In the genomic region with DNA sequence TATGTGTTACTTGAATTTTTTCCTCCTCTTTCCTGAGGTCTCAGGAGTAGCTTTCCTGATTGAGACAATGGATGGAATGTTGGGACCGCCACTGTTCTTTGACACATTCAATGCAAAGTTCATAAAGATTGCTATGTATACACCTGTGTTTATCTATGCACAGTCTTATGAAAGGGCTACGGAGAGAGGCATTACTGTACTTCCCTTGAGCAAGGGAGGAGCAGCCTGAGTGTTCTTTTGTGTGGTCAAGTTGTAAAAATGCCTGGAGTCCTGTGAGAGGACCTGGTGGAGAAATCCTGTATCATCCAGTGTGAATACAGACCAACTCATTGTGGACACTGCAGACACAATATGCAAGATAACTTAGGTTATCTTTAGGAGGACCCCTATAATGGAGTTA, we compare ENCODE assay signal across 8 cellular contexts. TPM values are rescaled to one million over a fixed set of nuclear protein-coding genes. Genes with fewer than 3 reads are reported as not detected.
DNase-seq lines count a peak whose midpoint lies in the region; ATAC-seq and TF ChIP-seq lines count a peak whose summit lies in the region.

No MANE protein-coding gene starts in this region.

- peak overlapping the region; percentile 89 for H3K4me3 ChIP-seq in epithelial cell of proximal tubule (ENCODE audit: low read depth, low read length)
- peak overlapping the region; percentile 87 for H3K4me3 ChIP-seq in parathyroid adenoma (ENCODE audit: low read depth, low read length)

- no peak for ATAC-seq in GM19351 (IDR thresholded peaks at IDR 0.05; ENCODE audit: unreplicated experiment)

- H3K27me3 ChIP-seq in parathyroid adenoma (ENCODE audit: control insufficient read depth, insufficient read depth, low read length): no peaks in the 10 kb centered on the region

- peak overlapping the region; percentile 60 for H3K4me2 ChIP-seq in parathyroid adenoma (ENCODE audit: low read length)

- H3K9ac ChIP-seq in parathyroid adenoma: no peak overlapping the region

- H3K36me3 ChIP-seq in parathyroid adenoma (ENCODE audit: control insufficient read depth, insufficient read depth, low read length): no peaks in the 10 kb centered on the region

- H2AFZ ChIP-seq in parathyroid adenoma: no peak overlapping the region

- DNase-seq in EL (peak; percentile 61), NCI-H69 (lab: John Stamatoyannopoulos, UW) (peak; percentile 86), epithelial cell of proximal tubule (ENCODE audit: low read depth) (no peak), SKM-1 (lab: John Stamatoyannopoulos, UW; ENCODE audit: unreplicated experiment) (no peak)
- no peak for DNase-seq in central memory CD4-positive, alpha-beta T cell
- no peak for DNase-seq in stimulated activated CD4-positive, alpha-beta T cell treated with anti-CD3 and anti-CD28 coated beads, Interleukin-2, amount 100 ng/mL, for 48 hours

- peaks cover 34% of the 10 kb centered on the region for H3K79me2 ChIP-seq in parathyroid adenoma

- TF ChIP-seq CTCF in epithelial cell of proximal tubule (conservative IDR thresholded peaks at IDR 0.05; ENCODE audit: low read depth, low read length) (no peak), parathyroid adenoma (IDR thresholded peaks at IDR 0.05) (no peak)

- no peaks in the 10 kb centered on the region for H3K9me3 ChIP-seq in parathyroid adenoma (ENCODE audit: control insufficient read depth, low read length)

- H3K4me1 ChIP-seq in parathyroid adenoma: peaks cover 9% of the 10 kb centered on the region

- peak overlapping the region; percentile 82 for H3K27ac ChIP-seq in parathyroid adenoma

RNA-seq across cellular contexts. Expression of gene SRGAP1, which starts 1.2 kb away (rescaled TPM):
- total RNA-seq in epithelial cell of proximal tubule: 9.4 and 14.5 TPM in 2 replicates

Comparison
In these comparisons a context has a peak if more than half of its experiments do, and no peak if none do; other contexts are left out.
1. DNase-seq: peak in EL (single experiment) and NCI-H69 (single experiment); none in epithelial cell of proximal tubule (single experiment), SKM-1 (single experiment), central memory CD4-positive, alpha-beta T cell (single experiment) and stimulated activated CD4-positive, alpha-beta T cell treated with anti-CD3 and anti-CD28 coated beads, Interleukin-2, amount 100 ng/mL, for 48 hours (0 of 2).